In the genomic region with DNA sequence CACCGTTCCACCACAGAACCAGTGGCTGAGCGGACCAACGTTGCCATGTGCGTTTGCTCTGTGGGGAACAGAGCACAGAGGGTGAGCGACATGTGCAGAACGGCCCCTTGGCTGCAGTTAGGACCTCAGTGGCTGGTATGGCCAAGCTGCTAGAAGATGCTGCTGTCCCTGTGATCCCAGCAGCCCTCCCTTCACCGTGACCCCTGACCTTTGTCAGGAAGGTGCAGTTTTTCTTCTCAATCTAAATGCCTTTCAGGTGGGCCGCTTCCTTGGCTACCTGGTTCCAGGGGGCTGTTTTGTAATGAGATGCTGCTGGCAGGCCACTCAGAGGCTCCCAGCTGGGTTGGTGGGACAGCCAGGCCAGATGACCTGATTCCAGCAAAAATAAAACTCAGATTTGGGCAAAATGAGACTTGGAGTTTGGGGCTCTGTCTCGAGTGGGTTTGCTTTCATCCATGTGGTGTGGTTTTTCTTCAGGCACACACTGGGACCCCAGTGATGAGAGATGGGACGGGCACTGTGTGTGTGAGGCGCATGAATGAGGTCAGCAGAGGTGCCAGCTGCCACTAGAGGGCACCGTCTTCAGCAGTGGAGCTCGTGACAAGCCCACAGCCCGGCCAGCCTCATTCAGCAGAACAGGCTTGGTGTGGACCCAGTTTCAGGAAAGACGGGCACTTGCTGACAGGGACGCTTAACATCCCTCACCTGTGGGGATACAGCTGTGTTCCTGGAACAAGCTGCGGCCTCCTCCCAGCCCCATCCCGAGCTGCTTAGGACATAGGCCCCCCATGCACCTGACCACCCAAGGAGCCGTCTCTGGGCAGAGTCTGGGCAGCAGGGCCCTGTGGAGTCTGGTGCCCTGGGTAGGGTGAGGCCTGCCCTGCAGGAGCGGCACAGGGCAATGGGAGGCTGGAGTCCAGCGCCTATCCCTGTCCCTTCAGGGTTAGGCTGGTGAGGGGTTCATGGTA, we compare ENCODE assay signal across 1 cellular context.
TF ChIP-seq lines count a peak whose summit lies in the region.

No MANE protein-coding gene starts in this region.

TF ChIP-seq in HEK293, 187 proteins besides CTCF, POLR2A, EP300 and RAD21 (continued from another document):
- TF ChIP-seq, protein P1, sequence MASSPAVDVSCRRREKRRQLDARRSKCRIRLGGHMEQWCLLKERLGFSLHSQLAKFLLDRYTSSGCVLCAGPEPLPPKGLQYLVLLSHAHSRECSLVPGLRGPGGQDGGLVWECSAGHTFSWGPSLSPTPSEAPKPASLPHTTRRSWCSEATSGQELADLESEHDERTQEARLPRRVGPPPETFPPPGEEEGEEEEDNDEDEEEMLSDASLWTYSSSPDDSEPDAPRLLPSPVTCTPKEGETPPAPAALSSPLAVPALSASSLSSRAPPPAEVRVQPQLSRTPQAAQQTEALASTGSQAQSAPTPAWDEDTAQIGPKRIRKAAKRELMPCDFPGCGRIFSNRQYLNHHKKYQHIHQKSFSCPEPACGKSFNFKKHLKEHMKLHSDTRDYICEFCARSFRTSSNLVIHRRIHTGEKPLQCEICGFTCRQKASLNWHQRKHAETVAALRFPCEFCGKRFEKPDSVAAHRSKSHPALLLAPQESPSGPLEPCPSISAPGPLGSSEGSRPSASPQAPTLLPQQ (tag by site-specific recombination; IDR thresholded peaks at IDR 0.05) = no peak
- TF ChIP-seq ZNF335 (tag by site-specific recombination; conservative IDR thresholded peaks at IDR 0.05) (peak; percentile 58), SP7 (tag by site-specific recombination; IDR thresholded peaks at IDR 0.05) (0 out of 2 replicates have a peak, but pooled peaks have one; percentile 9), ZNF629 (tag by site-specific recombination; IDR thresholded peaks at IDR 0.05) (0 out of 2 replicates have a peak, but pooled peaks have one; percentile 37)
- TF ChIP-seq, protein P2, sequence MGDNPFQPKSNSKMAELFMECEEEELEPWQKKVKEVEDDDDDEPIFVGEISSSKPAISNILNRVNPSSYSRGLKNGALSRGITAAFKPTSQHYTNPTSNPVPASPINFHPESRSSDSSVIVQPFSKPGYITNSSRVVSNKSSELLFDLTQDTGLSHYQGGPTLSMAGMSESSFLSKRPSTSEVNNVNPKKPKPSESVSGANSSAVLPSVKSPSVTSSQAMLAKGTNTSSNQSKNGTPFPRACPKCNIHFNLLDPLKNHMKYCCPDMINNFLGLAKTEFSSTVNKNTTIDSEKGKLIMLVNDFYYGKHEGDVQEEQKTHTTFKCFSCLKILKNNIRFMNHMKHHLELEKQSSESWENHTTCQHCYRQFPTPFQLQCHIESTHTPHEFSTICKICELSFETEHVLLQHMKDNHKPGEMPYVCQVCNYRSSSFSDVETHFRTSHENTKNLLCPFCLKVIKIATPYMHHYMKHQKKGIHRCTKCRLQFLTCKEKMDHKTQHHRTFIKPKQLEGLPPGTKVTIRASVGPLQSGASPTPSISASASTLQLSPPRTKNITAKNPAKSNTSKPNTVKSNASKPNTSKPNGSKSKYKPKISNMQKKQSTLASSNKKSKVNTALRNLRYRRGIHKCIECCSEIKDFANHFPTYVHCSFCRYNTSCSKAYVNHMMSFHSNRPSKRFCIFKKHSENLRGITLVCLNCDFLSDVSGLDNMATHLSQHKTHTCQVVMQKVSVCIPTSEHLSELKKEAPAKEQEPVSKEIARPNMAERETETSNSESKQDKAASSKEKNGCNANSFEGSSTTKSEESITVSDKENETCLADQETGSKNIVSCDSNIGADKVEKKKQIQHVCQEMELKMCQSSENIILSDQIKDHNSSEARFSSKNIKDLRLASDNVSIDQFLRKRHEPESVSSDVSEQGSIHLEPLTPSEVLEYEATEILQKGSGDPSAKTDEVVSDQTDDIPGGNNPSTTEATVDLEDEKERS (tag by site-specific recombination; IDR thresholded peaks at IDR 0.05) = no peak
- TF ChIP-seq, protein P3, sequence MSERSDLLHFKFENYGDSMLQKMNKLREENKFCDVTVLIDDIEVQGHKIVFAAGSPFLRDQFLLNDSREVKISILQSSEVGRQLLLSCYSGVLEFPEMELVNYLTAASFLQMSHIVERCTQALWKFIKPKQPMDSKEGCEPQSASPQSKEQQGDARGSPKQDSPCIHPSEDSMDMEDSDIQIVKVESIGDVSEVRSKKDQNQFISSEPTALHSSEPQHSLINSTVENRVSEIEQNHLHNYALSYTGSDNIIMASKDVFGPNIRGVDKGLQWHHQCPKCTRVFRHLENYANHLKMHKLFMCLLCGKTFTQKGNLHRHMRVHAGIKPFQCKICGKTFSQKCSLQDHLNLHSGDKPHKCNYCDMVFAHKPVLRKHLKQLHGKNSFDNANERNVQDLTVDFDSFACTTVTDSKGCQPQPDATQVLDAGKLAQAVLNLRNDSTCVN (tag by site-specific recombination; optimal IDR thresholded peaks at IDR 0.05) = peak; percentile 5
